Comparison of ENCODE assay signal across 12 cellular contexts in the genomic region with DNA sequence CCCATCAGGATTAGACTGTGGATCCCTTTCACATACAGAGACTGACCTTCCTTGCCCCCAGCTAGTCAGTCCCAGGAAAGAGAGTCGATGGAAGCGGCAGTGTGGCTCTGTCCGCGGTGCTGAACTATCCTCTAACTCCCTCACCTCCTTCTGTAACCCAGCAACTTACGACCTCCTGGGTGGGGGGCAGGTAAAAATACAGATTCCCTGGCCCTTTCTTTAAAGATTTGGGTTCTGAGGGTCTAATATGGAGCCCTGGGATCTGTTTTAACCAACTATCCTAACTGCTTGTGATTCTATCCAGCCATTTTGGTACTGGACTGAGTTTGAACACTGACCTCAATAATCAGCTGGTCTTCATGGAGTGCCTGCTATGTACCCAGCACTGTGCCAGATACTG. TPM values are rescaled to one million over a fixed set of nuclear protein-coding genes. Genes with fewer than 3 reads are reported as not detected.
A peak's percentile ranks its signal among the peaks of the same experiment; 100 is the strongest.
DNase-seq lines count a peak whose midpoint lies in the region; ATAC-seq and TF ChIP-seq lines count a peak whose summit lies in the region.
"Had no signal": no experiment of that assay in that cellular context is flagged by ENCODE, and none has a peak within 500 bp of the region (broad histone marks: within the 10 kb centered on the region; RNA-seq: fewer than 3 reads in every experiment).

No MANE protein-coding gene starts in this region.

- H3K79me1 ChIP-seq in IMR-90 (ENCODE audit: low read depth in 1 of 2, low read length in 2 of 2) = no peaks in the 10 kb centered on the region

- H4K91ac ChIP-seq in IMR-90 (ENCODE audit: insufficient read depth, low read depth, low read length) = no peak overlapping the region

- TF ChIP-seq CTCF in IMR-90 (conservative IDR thresholded peaks at IDR 0.05; ENCODE audit: low read depth, low read length) (no peak), vagina (IDR thresholded peaks at IDR 0.05) (no peak)

- TF ChIP-seq POLR2A in IMR-90 (IDR thresholded peaks at IDR 0.05; ENCODE audit: low read depth, low read length) = no peak
- TF ChIP-seq POLR2A in vagina (IDR thresholded peaks at IDR 0.05) = no peak

- H3K9me3 ChIP-seq in IMR-90 (ENCODE audit: control insufficient read depth, insufficient read depth, low read length) = no peaks in the 10 kb centered on the region
- no peaks in the 10 kb centered on the region for H3K9me3 ChIP-seq in vagina

- no peak overlapping the region for H2BK5ac ChIP-seq in IMR-90 (ENCODE audit: low read depth, low read length, poor library complexity, severe bottlenecking)

- no peak overlapping the region for H2AK5ac ChIP-seq in IMR-90 (ENCODE audit: low read depth, low read length)

- no peaks in the 10 kb centered on the region for H3K36me3 ChIP-seq in IMR-90 (ENCODE audit: control insufficient read depth, insufficient read depth, low read length)
- H3K36me3 ChIP-seq in vagina = no peaks in the 10 kb centered on the region

- H3K4me2 ChIP-seq in IMR-90 (ENCODE audit: low read depth, low read length) = no peak overlapping the region

- no peak overlapping the region for H4K5ac ChIP-seq in IMR-90 (ENCODE audit: low read depth, low read length)

- H3K9me1 ChIP-seq in IMR-90 (ENCODE audit: insufficient read depth, low read length) = no peaks in the 10 kb centered on the region

- no peak overlapping the region for H3K4ac ChIP-seq in IMR-90 (ENCODE audit: low read depth, low read length)

- no peak overlapping the region for H2BK20ac ChIP-seq in IMR-90 (ENCODE audit: low read depth, low read length)

- H2BK15ac ChIP-seq in IMR-90 (ENCODE audit: low read depth, low read length) = no peak overlapping the region

- intact Hi-C loops in IMR-90 (cut with micrococcal nuclease) = no loop called here
- intact Hi-C loops in head of caudate nucleus (cut with DNase I) = no loop called here
- intact Hi-C loops in vagina (cut with DNase I) = no loop called here

- H3K18ac ChIP-seq in IMR-90 (ENCODE audit: low read depth, low read length) = no peak overlapping the region

- H3K27ac ChIP-seq in IMR-90 (ENCODE audit: insufficient read depth, low read length) (no peak overlapping the region), vagina (no peak overlapping the region)
- H3K27ac ChIP-seq: WERI-Rb-1 had no signal

- no peak overlapping the region for H3K23ac ChIP-seq in IMR-90 (ENCODE audit: low read depth, low read length)

- no peak overlapping the region for H3K14ac ChIP-seq in IMR-90 (replicated peaks; ENCODE audit: low read depth, low read length)

- DNase-seq in Caki2 (ENCODE audit: low read depth) (peak; percentile 50), IMR-90 (peak; percentile 49), amniotic epithelial cell (ENCODE audit: low read depth) (peak; percentile 44), kidney tubule cell (ENCODE audit: low spot score) (peak; percentile 39), head of caudate nucleus (no peak), NCI-H2227 (lab: John Stamatoyannopoulos, UW; ENCODE audit: unreplicated experiment) (no peak), vagina (ENCODE audit: extremely low spot score in 2 of 2) (no peak)
- DNase-seq: activated naive CD8-positive, alpha-beta T cell treated with anti-CD3 and anti-CD28 coated beads, Interleukin-2, amount 10 ng/mL, durations not matched to agents 7 days and 5 days; stimulated activated naive CD8-positive, alpha-beta T cell treated with anti-CD3 and anti-CD28 coated beads, Interleukin-15, Interleukin-2, amounts not matched to agents 100 U/mL and 50 U/mL, for 24 hours; WERI-Rb-1 had no signal

- H2BK120ac ChIP-seq in IMR-90 (ENCODE audit: low read depth, low read length) = no peak overlapping the region

- POLR2A ChIA-PET in IMR-90 (lab: Charles Lee; ENCODE audit: unreplicated experiment) = no interaction called here

- H3K27me3 ChIP-seq in IMR-90 (ENCODE audit: control insufficient read depth, insufficient read depth, low read length) = peaks cover 33% of the 10 kb centered on the region
- no peaks in the 10 kb centered on the region for H3K27me3 ChIP-seq in vagina

- H3K4me1 ChIP-seq in IMR-90 (ENCODE audit: control insufficient read depth, insufficient read depth, low read length) (no peaks in the 10 kb centered on the region), vagina (no peaks in the 10 kb centered on the region)

- no peak overlapping the region for H2AK9ac ChIP-seq in IMR-90 (replicated peaks; ENCODE audit: low read depth, low read length, poor library complexity)

- H4K8ac ChIP-seq in IMR-90 (ENCODE audit: low read depth in 2 of 2, low read length in 2 of 2) = no peak overlapping the region

- no peak overlapping the region for H2AFZ ChIP-seq in IMR-90 (replicated peaks; ENCODE audit: low read length, poor library complexity)

- TF ChIP-seq RAD21 in IMR-90 (IDR thresholded peaks at IDR 0.05; ENCODE audit: low read length) = no peak

- H3K4me3 ChIP-seq in IMR-90 (ENCODE audit: insufficient read depth, low read depth, low read length) (no peak overlapping the region), vagina (no peak overlapping the region)

- no peak overlapping the region for H3K56ac ChIP-seq in IMR-90 (ENCODE audit: extremely low read depth, insufficient read depth, low read length)

- WGBS in IMR-90 (ENCODE audit: extremely low coverage in 2 of 2, insufficient read length in 1 of 2), 2 experiments = no CpG with 5 or more reads among the region's 5 CpGs

- in situ Hi-C loops in Caki2 (cut with HindIII; ENCODE audit: low pct_unique_long_range_greater_than_20kb, low sequenced_read_pairs) (no loop called here), IMR-90 (cut with MboI; ENCODE audit: low sequenced_read_pairs) (loop anchor here (10.0 kb wide), 1 partner anchor 288 kb away; no protein-coding TSS in a partner anchor)

- H3K9ac ChIP-seq in IMR-90 (ENCODE audit: low read depth, low read length) = no peak overlapping the region

- dilution Hi-C loops in IMR-90 (cut with HindIII; ENCODE audit: low sequenced_read_pairs, unreplicated experiment) = no loop called here

- ATAC-seq in IMR-90 (ENCODE audit: low read depth) (peak; percentile 92), GM18861 (IDR thresholded peaks at IDR 0.05; ENCODE audit: unreplicated experiment) (no peak)
- ATAC-seq: esophagus mucosa; stimulated activated naive CD8-positive, alpha-beta T cell treated with anti-CD3 and anti-CD28 coated beads, Interleukin-15, Interleukin-2, amounts not matched to agents 100 U/mL and 50 U/mL, for 24 hours had no signal

- no peaks in the 10 kb centered on the region; the same call in 1 of the 2 replicates for H4K20me1 ChIP-seq in IMR-90 (ENCODE audit: insufficient read depth, low read length)

- CTCF ChIA-PET in IMR-90 (lab: Yijun Ruan, JAX) = no interaction called here

- no TSS peak for BruUV-seq in IMR-90 (replicated peaks; lab: Mats Ljungman, UMichigan)

TF ChIP-seq in IMR-90, 13 proteins besides CTCF, POLR2A, EP300 and RAD21 (continues in another document):
- TF ChIP-seq NFE2L2 (IDR thresholded peaks at IDR 0.05; ENCODE audit: low read depth, low read length) (no peak), CHD1 (IDR thresholded peaks at IDR 0.05; ENCODE audit: low read depth, low read length) (no peak), MAZ (IDR thresholded peaks at IDR 0.05; ENCODE audit: borderline replicate concordance, low read depth, low read length) (no peak), USF2 (IDR thresholded peaks at IDR 0.05; ENCODE audit: low read depth, low read length) (no peak), RFX5 (IDR thresholded peaks at IDR 0.05; ENCODE audit: low read depth, low read length) (no peak), CEBPB (IDR thresholded peaks at IDR 0.05; ENCODE audit: low read depth, low read length) (no peak), MXI1 (IDR thresholded peaks at IDR 0.05; ENCODE audit: borderline replicate concordance, low read depth, low read length) (no peak), RCOR1 (IDR thresholded peaks at IDR 0.05; ENCODE audit: insufficient replicate concordance, low read length) (no peak), BHLHE40 (IDR thresholded peaks at IDR 0.05; ENCODE audit: low read depth, low read length) (no peak), MAFK (IDR thresholded peaks at IDR 0.05; ENCODE audit: low read depth, low read length) (no peak), SMC3 (IDR thresholded peaks at IDR 0.05; ENCODE audit: low read depth, low read length) (no peak)
- TF ChIP-seq, protein P1, sequence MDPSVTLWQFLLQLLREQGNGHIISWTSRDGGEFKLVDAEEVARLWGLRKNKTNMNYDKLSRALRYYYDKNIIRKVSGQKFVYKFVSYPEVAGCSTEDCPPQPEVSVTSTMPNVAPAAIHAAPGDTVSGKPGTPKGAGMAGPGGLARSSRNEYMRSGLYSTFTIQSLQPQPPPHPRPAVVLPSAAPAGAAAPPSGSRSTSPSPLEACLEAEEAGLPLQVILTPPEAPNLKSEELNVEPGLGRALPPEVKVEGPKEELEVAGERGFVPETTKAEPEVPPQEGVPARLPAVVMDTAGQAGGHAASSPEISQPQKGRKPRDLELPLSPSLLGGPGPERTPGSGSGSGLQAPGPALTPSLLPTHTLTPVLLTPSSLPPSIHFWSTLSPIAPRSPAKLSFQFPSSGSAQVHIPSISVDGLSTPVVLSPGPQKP (IDR thresholded peaks at IDR 0.05; ENCODE audit: borderline replicate concordance, low read depth, low read length) = no peak

RNA-seq across cellular contexts. Expression of gene MFNG, which starts 23.2 kb away (rescaled TPM):
- total RNA-seq in Caki2 (2014; rRNA removed; shearing (Covaris generic); ENCODE audit: low replicate concordance) = 0.46 and 0.54 TPM in 2 replicates
- not detected in 2 replicates for total RNA-seq in IMR-90 (2012; rRNA removed)
- polyA plus RNA-seq in IMR-90 (2012; rRNA removed) = 0.15 and 0.24 TPM in 2 replicates
- polyA plus RNA-seq in IMR-90 (2012; cell fraction: cytosol; rRNA removed) = 0.08 and 0.34 TPM in 2 replicates
- polyA plus RNA-seq in IMR-90 (2012; cell fraction: nucleus; rRNA removed; ENCODE audit: low replicate concordance) = 0.91 and 1.7 TPM in 2 replicates
- 15.2 TPM for total RNA-seq in vagina

RNA-seq across cellular contexts. Expression of gene ELFN2, which starts 35.7 kb away (rescaled TPM):
- 10.2 and 12.9 TPM in 2 replicates for total RNA-seq in Caki2 (2014; rRNA removed; shearing (Covaris generic); ENCODE audit: low replicate concordance)
- total RNA-seq in IMR-90 (2012; rRNA removed) (0.72 and 0.83 TPM in 2 replicates), vagina (not detected)
- polyA plus RNA-seq in IMR-90 (2012; rRNA removed) = 5.0 and 6.3 TPM in 2 replicates
- 2.2 and 4.8 TPM in 2 replicates for polyA plus RNA-seq in IMR-90 (2012; cell fraction: cytosol; rRNA removed)
- polyA plus RNA-seq in IMR-90 (2012; cell fraction: nucleus; rRNA removed; ENCODE audit: low replicate concordance) = 13.5 and 26.9 TPM in 2 replicates
- total RNA-seq: esophagus mucosa had no signal

RNA-seq across cellular contexts. Expression of gene CARD10, which starts 56.2 kb away (rescaled TPM):
- 47.3 and 58.6 TPM in 2 replicates for total RNA-seq in Caki2 (2014; rRNA removed; shearing (Covaris generic); ENCODE audit: low replicate concordance)
- total RNA-seq in IMR-90 (2012; rRNA removed) (6.1 TPM in 2 replicates), vagina (11.0 TPM)
- polyA plus RNA-seq in IMR-90 (2012; rRNA removed) = 18.4 and 19.8 TPM in 2 replicates
- 9.8 and 18.6 TPM in 2 replicates for polyA plus RNA-seq in IMR-90 (2012; cell fraction: cytosol; rRNA removed)
- polyA plus RNA-seq in IMR-90 (2012; cell fraction: nucleus; rRNA removed; ENCODE audit: low replicate concordance) = 23.8 and 66.7 TPM in 2 replicates

Comparison
In these comparisons a context has a peak if more than half of its experiments do, and no peak if none do; other contexts are left out.
1. DNase-seq: peak in Caki2 (single experiment), IMR-90 (single experiment), amniotic epithelial cell (single experiment) and kidney tubule cell (single experiment); none in head of caudate nucleus (0 of 42), NCI-H2227 (single experiment) and vagina (0 of 2).
2. RNA of gene MFNG, which starts 23.2 kb away (total RNA-seq): 15.2 TPM in vagina (single experiment); 0.46 to 0.54 TPM in Caki2 and not detected in IMR-90; every median in the first group is over 10 times any median in the second.